In the genomic region with DNA sequence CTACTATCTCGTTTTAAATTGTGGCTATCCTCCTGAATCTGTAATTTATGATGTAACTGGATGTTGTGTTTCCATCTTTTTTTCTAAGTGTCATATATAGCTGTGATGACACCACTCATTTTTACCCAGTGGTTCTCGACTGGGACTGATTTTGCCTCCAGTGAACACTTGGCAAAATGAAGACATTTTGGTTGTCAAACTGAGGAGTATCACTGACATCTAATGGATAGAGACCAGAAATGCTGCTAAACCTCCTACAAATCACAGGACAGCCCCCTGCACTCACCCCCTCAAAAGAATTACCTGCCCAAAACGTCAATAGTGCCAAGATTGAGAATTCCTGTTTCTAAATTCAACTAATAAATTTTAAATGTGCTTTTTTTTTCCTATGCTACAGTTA, we compare ENCODE assay signal across 10 cellular contexts. TPM values are rescaled to one million over a fixed set of nuclear protein-coding genes. Genes with fewer than 3 reads are reported as not detected.
DNase-seq lines count a peak whose midpoint lies in the region; ATAC-seq and TF ChIP-seq lines count a peak whose summit lies in the region.
"Had no signal": no experiment of that assay in that cellular context is flagged by ENCODE, and none has a peak within 500 bp of the region (broad histone marks: within the 10 kb centered on the region; RNA-seq: fewer than 3 reads in every experiment).

No MANE protein-coding gene starts in this region.

- H2AFZ ChIP-seq in mesenchymal stem cell (ENCODE audit: low read depth, low read length) = no peak overlapping the region

- no peak overlapping the region for H2BK12ac ChIP-seq in mesenchymal stem cell (ENCODE audit: low read length in 2 of 2)

- H3K23ac ChIP-seq in mesenchymal stem cell (ENCODE audit: low read length in 2 of 2) = no peak overlapping the region

- POLR2A ChIA-PET in CD4-positive, alpha-beta T cell (lab: Charles Lee) = no interaction called here
- POLR2A ChIA-PET in activated CD4-positive, alpha-beta memory T cell treated with anti-CD3 and anti-CD28 coated beads for 36 hours (lab: Charles Lee) = no interaction called here
- POLR2A ChIA-PET in RWPE1 (lab: Yijun Ruan, JAX; ENCODE audit: low non-redundant PET) = no interaction called here

- ATAC-seq in CD4-positive, alpha-beta T cell (ENCODE audit: poor library complexity) = no peak

- no peak overlapping the region for H3K4me3 ChIP-seq in mesenchymal stem cell (ENCODE audit: insufficient read depth in 1 of 2, low read depth in 1 of 2, low read length in 2 of 2)
- H3K4me3 ChIP-seq: uterus had no signal

- H4K91ac ChIP-seq in mesenchymal stem cell (ENCODE audit: low read length) = no peak overlapping the region

- H4K8ac ChIP-seq in mesenchymal stem cell (ENCODE audit: low read length) = no peak overlapping the region

- H2AK5ac ChIP-seq in mesenchymal stem cell (ENCODE audit: low read length, severe bottlenecking) = no peak overlapping the region

- intact Hi-C loops in CD4-positive, alpha-beta T cell (cut with DNase I, micrococcal nuclease) = loop anchor here (5.0 to 10.0 kb wide), 9 partner anchors 112 to 760 kb away; a partner anchor contains a TSS
- intact Hi-C loops in activated CD4-positive, alpha-beta memory T cell treated with anti-CD3 and anti-CD28 coated beads for 36 hours (cut with micrococcal nuclease) = loop anchor here (5.0 kb wide), 1 partner anchor 407 kb away; no protein-coding TSS in a partner anchor
- intact Hi-C loops in CD14-positive monocyte (cut with micrococcal nuclease) = loop anchor here (5.0 kb wide), 3 partner anchors 98 to 132 kb away; a partner anchor contains a TSS

- no peaks in the 10 kb centered on the region for H3K9me3 Mint-ChIP-seq in CD4-positive, alpha-beta T cell
- no peaks in the 10 kb centered on the region for H3K9me3 Mint-ChIP-seq in activated CD4-positive, alpha-beta memory T cell treated with anti-CD3 and anti-CD28 coated beads for 36 hours
- H3K9me3 Mint-ChIP-seq in CD14-positive monocyte = no peaks in the 10 kb centered on the region

- no peak overlapping the region for H2BK120ac ChIP-seq in mesenchymal stem cell (ENCODE audit: low read depth, low read length)

- no peak for DNase-seq in CD4-positive, alpha-beta T cell
- peak; percentile 2 for DNase-seq in HCEC 1CT
- no peak for DNase-seq in activated CD4-positive, alpha-beta memory T cell treated with anti-CD3 and anti-CD28 coated beads for 36 hours
- peak; percentile 16 for DNase-seq in mesenchymal stem cell
- no peak for DNase-seq in CD14-positive monocyte (ENCODE audit: low spot score)
- no peak for DNase-seq in stimulated activated naive CD4-positive, alpha-beta T cell treated with Interleukin-2 at 50 U/mL for 16 hours (lab: John Stamatoyannopoulos, UW)
- no peak for DNase-seq in RWPE1 (ENCODE audit: low spot score)
- no peak for DNase-seq in occipital lobe (lab: John Stamatoyannopoulos, UW)
- DNase-seq: activated CD8-positive, alpha-beta memory T cell treated with anti-CD3 and anti-CD28 coated beads, Interleukin-2, amount 50 U/mL, for 4 hours; uterus had no signal

- H3K79me1 ChIP-seq in mesenchymal stem cell (replicated peaks; ENCODE audit: low read length, poor library complexity, severe bottlenecking) = peaks cover 12% of the 10 kb centered on the region

- 94% methylated on average over 2 of the region's 3 CpGs for WGBS in mesenchymal stem cell

- H3K9ac ChIP-seq in mesenchymal stem cell (ENCODE audit: low read length) = peak overlapping the region; percentile 91

- CTCF ChIA-PET in CD4-positive, alpha-beta T cell (lab: Charles Lee) = no interaction called here
- CTCF ChIA-PET in activated CD4-positive, alpha-beta memory T cell treated with anti-CD3 and anti-CD28 coated beads for 36 hours (lab: Charles Lee) = interaction anchor here (0.6 to 1.6 kb wide), 2 partner anchors 141 to 324 kb away, joined by 3 to 5 read pairs; no protein-coding TSS in a partner anchor
- CTCF ChIA-PET in RWPE1 (lab: Yijun Ruan, JAX) = interaction anchor here (0.6 kb wide), 1 partner anchor 327 kb away, joined by 3 read pairs; no protein-coding TSS in a partner anchor

- H3K14ac ChIP-seq in mesenchymal stem cell (ENCODE audit: low read length in 2 of 2) = no peak overlapping the region

- no peak overlapping the region for H3K4me2 ChIP-seq in mesenchymal stem cell (ENCODE audit: low read length, poor library complexity, severe bottlenecking)

- no peaks in the 10 kb centered on the region for H3K9me3 ChIP-seq in CD4-positive, alpha-beta T cell (ENCODE audit: control insufficient read depth, low read length)
- H3K9me3 ChIP-seq in mesenchymal stem cell (ENCODE audit: control insufficient read depth, low read length) = no peaks in the 10 kb centered on the region
- H3K9me3 ChIP-seq: uterus had no signal

- peak overlapping the region; percentile 81 for H3K4me3 Mint-ChIP-seq in CD4-positive, alpha-beta T cell
- peak overlapping the region; percentile 25 for H3K4me3 Mint-ChIP-seq in activated CD4-positive, alpha-beta memory T cell treated with anti-CD3 and anti-CD28 coated beads for 36 hours
- no peak overlapping the region for H3K4me3 Mint-ChIP-seq in CD14-positive monocyte

- no peak overlapping the region for H2BK5ac ChIP-seq in mesenchymal stem cell (ENCODE audit: low read depth, low read length, poor library complexity, severe bottlenecking)

- no peaks in the 10 kb centered on the region for H3K27me3 ChIP-seq in CD4-positive, alpha-beta T cell (ENCODE audit: control insufficient read depth, insufficient read depth, low read length)
- no peaks in the 10 kb centered on the region for H3K27me3 ChIP-seq in mesenchymal stem cell (ENCODE audit: control insufficient read depth in 1 of 2, insufficient read depth in 1 of 2, low read length in 2 of 2)
- H3K27me3 ChIP-seq: uterus had no signal

- H3K27ac ChIP-seq in CD4-positive, alpha-beta T cell (ENCODE audit: low read depth, low read length) = no peak overlapping the region
- no peak overlapping the region for H3K27ac ChIP-seq in mesenchymal stem cell (ENCODE audit: low read length, poor library complexity, severe bottlenecking)
- H3K27ac ChIP-seq in RWPE1 = no peak overlapping the region
- H3K27ac ChIP-seq: uterus had no signal

- H3K18ac ChIP-seq in mesenchymal stem cell (ENCODE audit: low read depth in 1 of 2, low read length in 2 of 2) = no peak overlapping the region

- peaks cover 47% of the 10 kb centered on the region for H3K4me1 Mint-ChIP-seq in CD4-positive, alpha-beta T cell (ENCODE audit: low read depth)
- H3K4me1 Mint-ChIP-seq in activated CD4-positive, alpha-beta memory T cell treated with anti-CD3 and anti-CD28 coated beads for 36 hours (ENCODE audit: low read depth) = peaks cover 31% of the 10 kb centered on the region
- H3K4me1 Mint-ChIP-seq in CD14-positive monocyte = peaks cover 21% of the 10 kb centered on the region

- H3K4ac ChIP-seq in mesenchymal stem cell (ENCODE audit: low read depth in 1 of 2, low read length in 2 of 2) = no peak overlapping the region

- peaks cover 2% of the 10 kb centered on the region for H3K4me1 ChIP-seq in mesenchymal stem cell (ENCODE audit: control insufficient read depth, insufficient read depth, low read depth, low read length)

- H3K36me3 ChIP-seq in mesenchymal stem cell (ENCODE audit: control insufficient read depth in 1 of 2, insufficient read depth in 2 of 2, low read depth in 1 of 2, low read length in 2 of 2) = peaks cover 4 to 32% of the 10 kb centered on the region in 2 experiments
- H3K36me3 ChIP-seq: uterus had no signal

- no peaks in the 10 kb centered on the region for H3K27me3 Mint-ChIP-seq in CD4-positive, alpha-beta T cell
- H3K27me3 Mint-ChIP-seq in activated CD4-positive, alpha-beta memory T cell treated with anti-CD3 and anti-CD28 coated beads for 36 hours = no peaks in the 10 kb centered on the region
- no peaks in the 10 kb centered on the region for H3K27me3 Mint-ChIP-seq in CD14-positive monocyte (ENCODE audit: low read depth in 3 of 3)

- H3K27ac Mint-ChIP-seq in CD4-positive, alpha-beta T cell = no peak overlapping the region
- H3K27ac Mint-ChIP-seq in activated CD4-positive, alpha-beta memory T cell treated with anti-CD3 and anti-CD28 coated beads for 36 hours = no peak overlapping the region
- H3K27ac Mint-ChIP-seq in CD14-positive monocyte = no peak overlapping the region

- peaks cover 50% of the 10 kb centered on the region for H3K36me3 Mint-ChIP-seq in CD4-positive, alpha-beta T cell (ENCODE audit: low read depth)
- peaks cover 20% of the 10 kb centered on the region for H3K36me3 Mint-ChIP-seq in activated CD4-positive, alpha-beta memory T cell treated with anti-CD3 and anti-CD28 coated beads for 36 hours
- H3K36me3 Mint-ChIP-seq in CD14-positive monocyte = peaks cover 19 to 26% of the 10 kb centered on the region in 2 donors

- no peak overlapping the region for H2BK15ac ChIP-seq in mesenchymal stem cell (ENCODE audit: low read depth, poor library complexity, severe bottlenecking)

- no peak for TF ChIP-seq CTCF in CD4-positive, alpha-beta T cell (IDR thresholded peaks at IDR 0.05)
- TF ChIP-seq CTCF in CD14-positive monocyte (IDR thresholded peaks at IDR 0.05) (no peak), RWPE1 (conservative IDR thresholded peaks at IDR 0.05; ENCODE audit: low read depth) (no peak)

RNA-seq across cellular contexts. Expression of a gene that starts 1.9 kb away (rescaled TPM):
- 1 to 10 TPM; 6.3 to 6.9 TPM for total RNA-seq in CD4-positive, alpha-beta T cell
- 10 to 100 TPM; 17.5 TPM for total RNA-seq in activated CD4-positive, alpha-beta memory T cell treated with anti-CD3 and anti-CD28 coated beads for 36 hours
- 6.4 TPM for polyA plus RNA-seq in mesenchymal stem cell (2013, experiment 1 of 2)
- polyA plus RNA-seq in mesenchymal stem cell (2013, experiment 2 of 2) = 6.7 TPM
- 1 to 10 TPM; 2.2 to 2.3 TPM for polyA plus RNA-seq in CD14-positive monocyte
- total RNA-seq in occipital lobe = 33.8 TPM

RNA-seq across cellular contexts. Expression of a gene that starts 2.1 kb away (rescaled TPM):
- total RNA-seq in CD4-positive, alpha-beta T cell = 1 to 10 TPM; 1.7 to 1.8 TPM
- total RNA-seq in activated CD4-positive, alpha-beta memory T cell treated with anti-CD3 and anti-CD28 coated beads for 36 hours = 10 to 100 TPM; 11.5 to 12.0 TPM
- polyA plus RNA-seq in mesenchymal stem cell (2013, experiment 1 of 2) = 1.4 TPM
- 1.5 TPM for polyA plus RNA-seq in mesenchymal stem cell (2013, experiment 2 of 2)
- under 1 TPM; 0.93 to 0.98 TPM for polyA plus RNA-seq in CD14-positive monocyte
- total RNA-seq in occipital lobe = 4.7 TPM

RNA-seq across cellular contexts. Expression of a gene that starts 43.2 kb away (rescaled TPM):
- total RNA-seq in CD4-positive, alpha-beta T cell = 1 to 10 TPM; 1.3 to 1.4 TPM
- under 1 TPM; 0.17 to 0.64 TPM for total RNA-seq in activated CD4-positive, alpha-beta memory T cell treated with anti-CD3 and anti-CD28 coated beads for 36 hours
- polyA plus RNA-seq in mesenchymal stem cell (2013, experiment 1 of 2) = 0.39 TPM
- 0.45 TPM for polyA plus RNA-seq in mesenchymal stem cell (2013, experiment 2 of 2)
- polyA plus RNA-seq in CD14-positive monocyte = under 1 TPM in 1 of 2 donors, not detected in 1; 0.39 TPM
- 8.0 TPM for total RNA-seq in occipital lobe

Comparison
In these comparisons a context has a peak if more than half of its experiments do, and no peak if none do; other contexts are left out.
1. DNase-seq: peak in HCEC 1CT (single experiment) and mesenchymal stem cell (single experiment); none in CD4-positive, alpha-beta T cell (0 of 10), activated CD4-positive, alpha-beta memory T cell treated with anti-CD3 and anti-CD28 coated beads for 36 hours (single experiment), CD14-positive monocyte (single experiment), stimulated activated naive CD4-positive, alpha-beta T cell treated with Interleukin-2 at 50 U/mL for 16 hours (single experiment), RWPE1 (single experiment) and occipital lobe (single experiment).
2. H3K4me3 Mint-ChIP-seq: peak in CD4-positive, alpha-beta T cell (single experiment) and activated CD4-positive, alpha-beta memory T cell treated with anti-CD3 and anti-CD28 coated beads for 36 hours (single experiment); none in CD14-positive monocyte (0 of 2).